ENCODE assay signal across 1 cellular context in genomic region chr16:22195695-22196558, GRCh38.
TF ChIP-seq lines count a peak whose summit lies in the region.

No MANE protein-coding gene starts in this region.

TF ChIP-seq in HepG2, 621 proteins besides CTCF, POLR2A, EP300 and RAD21 (continued from another document and continues in another):
- TF ChIP-seq ZNF30 (CRISPR knock-in tag; IDR thresholded peaks at IDR 0.05) (no peak; the same call in 1 of the 2 replicates), SOX13 (IDR thresholded peaks at IDR 0.05) (peak; percentile 81), SOX13 (CRISPR knock-in tag; conservative IDR thresholded peaks at IDR 0.05 in 1 of 2, IDR thresholded peaks at IDR 0.05 in 1 of 2) (peak in 1 of 2 experiments; percentile 48; a peak in 1 of 4 replicates), ATF4 (CRISPR knock-in tag; IDR thresholded peaks at IDR 0.05) (peak in 1 of 2 experiments; percentile 74; a peak in 2 of 4 replicates), ZBTB3 (CRISPR knock-in tag; IDR thresholded peaks at IDR 0.05; ENCODE audit: borderline replicate concordance, low read depth) (no peak), SP140L (CRISPR knock-in tag; IDR thresholded peaks at IDR 0.05; ENCODE audit: borderline replicate concordance) (0 out of 2 replicates have a peak, but pooled peaks have one; percentile 86), THAP11 (CRISPR knock-in tag; IDR thresholded peaks at IDR 0.05) (peak; percentile 86), GMEB2 (CRISPR knock-in tag; IDR thresholded peaks at IDR 0.05; ENCODE audit: low read depth) (no peak), ZNF770 (CRISPR knock-in tag; IDR thresholded peaks at IDR 0.05) (no peak), ZNF75D (CRISPR knock-in tag; IDR thresholded peaks at IDR 0.05; ENCODE audit: borderline replicate concordance) (no peak), HMGXB4 (CRISPR knock-in tag; IDR thresholded peaks at IDR 0.05; ENCODE audit: borderline replicate concordance in 1 of 2, low read depth in 1 of 2) (peak; percentile 100), ZNF615 (CRISPR knock-in tag; IDR thresholded peaks at IDR 0.05; ENCODE audit: borderline replicate concordance) (no peak; the same call in 1 of the 2 replicates), RNF219 (CRISPR knock-in tag; IDR thresholded peaks at IDR 0.05) (no peak), ZFP36L1 (CRISPR knock-in tag; IDR thresholded peaks at IDR 0.05) (no peak; the same call in 1 of the 2 replicates), ZNF142 (CRISPR knock-in tag; IDR thresholded peaks at IDR 0.05) (peak; percentile 76), MTA1 (CRISPR knock-in tag; IDR thresholded peaks at IDR 0.05; ENCODE audit: borderline replicate concordance) (peak; percentile 47; the same call in 1 of the 2 replicates), ZNF589 (CRISPR knock-in tag; conservative IDR thresholded peaks at IDR 0.05) (peak; percentile 64), ZFP41 (CRISPR knock-in tag; IDR thresholded peaks at IDR 0.05; ENCODE audit: borderline replicate concordance) (no peak), DBP (CRISPR knock-in tag; IDR thresholded peaks at IDR 0.05; ENCODE audit: not compliant biosample characterization) (no peak), NFYC (CRISPR knock-in tag; IDR thresholded peaks at IDR 0.05) (no peak), ZKSCAN5 (CRISPR knock-in tag; IDR thresholded peaks at IDR 0.05) (no peak; the same call in 1 of the 2 replicates), DNMT3B (CRISPR knock-in tag; conservative IDR thresholded peaks at IDR 0.05) (peak; percentile 90; the same call in 1 of the 2 replicates), BRCA1 (CRISPR knock-in tag; IDR thresholded peaks at IDR 0.05) (peak; percentile 34; the same call in 1 of the 2 replicates), KLF9 (CRISPR knock-in tag; IDR thresholded peaks at IDR 0.05; ENCODE audit: low read depth) (peak; percentile 97), ZNF569 (CRISPR knock-in tag; IDR thresholded peaks at IDR 0.05; ENCODE audit: borderline replicate concordance) (no peak), NR0B2 (CRISPR knock-in tag; IDR thresholded peaks at IDR 0.05) (no peak), XBP1 (CRISPR knock-in tag; IDR thresholded peaks at IDR 0.05) (no peak; the same call in none of the 2 replicates), CC2D1A (CRISPR knock-in tag; IDR thresholded peaks at IDR 0.05) (no peak), THAP7 (CRISPR knock-in tag; IDR thresholded peaks at IDR 0.05) (no peak), E2F2 (CRISPR knock-in tag; IDR thresholded peaks at IDR 0.05; ENCODE audit: borderline replicate concordance) (no peak), TFAP4 (IDR thresholded peaks at IDR 0.05; ENCODE audit: borderline replicate concordance, low read depth) (peak; percentile 50; the same call in 1 of the 2 replicates), TOE1 (CRISPR knock-in tag; IDR thresholded peaks at IDR 0.05) (peak; percentile 83; the same call in 1 of the 2 replicates), ZNF557 (CRISPR knock-in tag; IDR thresholded peaks at IDR 0.05) (peak; percentile 40; the same call in 1 of the 2 replicates), POLR2G (IDR thresholded peaks at IDR 0.05; ENCODE audit: low read depth, low read length) (peak; percentile 82), DR1 (CRISPR knock-in tag; IDR thresholded peaks at IDR 0.05) (no peak), NR2C2 (CRISPR knock-in tag; IDR thresholded peaks at IDR 0.05; ENCODE audit: borderline replicate concordance) (no peak), ZNF33A (CRISPR knock-in tag; IDR thresholded peaks at IDR 0.05; ENCODE audit: borderline replicate concordance) (no peak), ZNF747 (CRISPR knock-in tag; IDR thresholded peaks at IDR 0.05; ENCODE audit: borderline replicate concordance) (peak; percentile 94; the same call in 1 of the 2 replicates), ZNF543 (CRISPR knock-in tag; IDR thresholded peaks at IDR 0.05) (peak; percentile 90), SSRP1 (CRISPR knock-in tag; IDR thresholded peaks at IDR 0.05) (peak; percentile 98; the same call in 1 of the 2 replicates), SRY (CRISPR knock-in tag; IDR thresholded peaks at IDR 0.05) (peak; percentile 66; the same call in 1 of the 2 replicates), ZNF879 (CRISPR knock-in tag; IDR thresholded peaks at IDR 0.05) (no peak)
